In genomic region chr15:87931584-87931983, GRCh38 we compare ENCODE assay signal across 34 cellular contexts.
"Had no signal": no experiment of that assay in that cellular context is flagged by ENCODE, and none has a peak within 500 bp of the region (broad histone marks: within the 10 kb centered on the region; RNA-seq: fewer than 3 reads in every experiment).

No MANE protein-coding gene starts in this region.

- H3K36me3 ChIP-seq: MG63 had no signal

- H3K9me3 ChIP-seq: MG63 had no signal

- H3K4me2 ChIP-seq: KMS-11 had no signal

- DNase-seq: Karpas-422, Kasumi-1, KG1, MG63, MM.1S, MV-4-11, NCI-H1048, NCI-H1092, NCI-H1092 treated with DMSO at 0.1 percent for 48 hours, NCI-H1105, NCI-H1105 treated with DMSO at 0.1 percent for 48 hours, NCI-H1417, NCI-H1417 treated with DMSO at 0.1 percent for 48 hours, NCI-H1436, NCI-H1436 treated with DMSO at 0.1 percent for 48 hours, NCI-H146, NCI-H1694, NCI-H1694 treated with DMSO at 0.1 percent for 48 hours, NCI-H187, NCI-H187 treated with DMSO at 0.1 percent for 48 hours, NCI-H1930, NCI-H2029, NCI-H2029 treated with DMSO at 0.1 percent for 48 hours, NCI-H2081, NCI-H2081 treated with DMSO at 0.1 percent for 48 hours, NCI-H2107, NCI-H2171, NCI-H2171 treated with DMSO at 0.1 percent for 48 hours, NCI-H2227 treated with DMSO at 0.1 percent for 48 hours, NCI-H226, NCI-H345, NCI-H446, NCI-H446 treated with DMSO at 0.1 percent for 48 hours had no signal

- H3K27me3 ChIP-seq: MG63 had no signal

- H3K27ac ChIP-seq: KMS-11 had no signal

- H3K9ac ChIP-seq: KMS-11 had no signal

- H3K4me3 ChIP-seq: MG63 had no signal
